23 cellular contexts compared by ENCODE assay signal in the genomic region with DNA sequence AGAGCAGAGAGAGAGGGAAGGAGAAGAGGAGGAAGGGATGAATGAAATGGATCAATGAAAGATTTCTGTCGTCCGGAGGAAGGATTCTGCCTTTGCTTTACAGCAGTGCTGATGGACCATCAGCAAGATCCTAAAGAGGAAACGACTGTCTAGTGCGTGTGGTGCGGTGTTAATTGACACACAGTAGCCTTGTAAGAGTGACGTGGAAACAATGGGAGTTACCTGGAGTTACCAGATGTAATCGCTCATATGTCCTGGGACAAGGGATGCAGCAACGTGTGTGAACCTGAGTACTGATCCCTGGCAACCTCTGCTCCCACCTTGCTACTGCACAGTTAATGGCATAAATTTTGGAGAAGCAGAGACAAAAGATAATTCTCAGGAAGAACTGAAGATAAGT.
DNase-seq lines count a peak whose midpoint lies in the region; ATAC-seq and TF ChIP-seq lines count a peak whose summit lies in the region.
"Had no signal": no experiment of that assay in that cellular context is flagged by ENCODE, and none has a peak within 500 bp of the region (broad histone marks: within the 10 kb centered on the region; RNA-seq: fewer than 3 reads in every experiment).

No MANE protein-coding gene starts in this region.

- no peak for TF ChIP-seq POLR2A in vagina (IDR thresholded peaks at IDR 0.05)

- H3K79me2 ChIP-seq in hepatocyte: no peaks in the 10 kb centered on the region

- no peak overlapping the region for H2AFZ ChIP-seq in hepatocyte
- H2AFZ ChIP-seq: GM23338 had no signal

- H3K27ac ChIP-seq in SK-N-MC (peak overlapping the region; percentile 44; the same call in 1 of the 2 replicates), hepatocyte (no peak overlapping the region), psoas muscle (peak overlapping the region; percentile 17), vagina (peak overlapping the region; percentile 68)
- H3K27ac ChIP-seq: C4-2B had no signal

- H3K4me1 ChIP-seq in hepatocyte (ENCODE audit: insufficient read depth) (no peaks in the 10 kb centered on the region), psoas muscle (peaks cover 21% of the 10 kb centered on the region), vagina (peaks cover 21% of the 10 kb centered on the region)
- H3K4me1 ChIP-seq: HAP-1 had no signal

- H3K4me2 ChIP-seq in hepatocyte: peak overlapping the region; percentile 41
- H3K4me2 ChIP-seq: GM23338 had no signal

- no peak for DNase-seq in SK-N-MC (ENCODE audit: low read depth, low spot score)
- DNase-seq in hepatocyte (ENCODE audit: low spot score): no peak
- no peak for DNase-seq in psoas muscle
- no peak for DNase-seq in vagina (ENCODE audit: extremely low spot score in 2 of 2)
- no peak for DNase-seq in hippocampal formation (lab: John Stamatoyannopoulos, UW)
- no peak for DNase-seq in NCI-H1092 (lab: John Stamatoyannopoulos, UW)
- DNase-seq: CD8-positive, alpha-beta T cell; DMS 273 treated with DMSO at 0.1 percent for 48 hours; DMS79 treated with DMSO at 0.1 percent for 48 hours; GF-D8; Kasumi-1; NCI-H1105; NCI-H1436 treated with DMSO at 0.1 percent for 48 hours; NCI-H187 treated with DMSO at 0.1 percent for 48 hours; NCI-H345; NCI-H524; NCI-H774; SIG-M5 had no signal

- TF ChIP-seq CTCF in hepatocyte (IDR thresholded peaks at IDR 0.05; ENCODE audit: poor library complexity): no peak
- TF ChIP-seq CTCF in psoas muscle (IDR thresholded peaks at IDR 0.05): no peak
- no peak for TF ChIP-seq CTCF in vagina (IDR thresholded peaks at IDR 0.05)

- ATAC-seq in psoas muscle: peak in 2 of 4 donors; percentile 17 to 29
- no peak for ATAC-seq in activated CD4-positive, CD25-positive, alpha-beta regulatory T cell treated with anti-CD3 and anti-CD28 coated beads, Interleukin-2, amount 50 U/mL, for 24 hours
- ATAC-seq: CD8-positive, alpha-beta T cell; K562 had no signal

- intact Hi-C loops in psoas muscle (cut with DNase I): no loop called here
- intact Hi-C loops in vagina (cut with DNase I): no loop called here

- H4K20me1 ChIP-seq in hepatocyte (ENCODE audit: insufficient read depth, poor library complexity, severe bottlenecking): no peaks in the 10 kb centered on the region

- H3K27me3 ChIP-seq in hepatocyte (no peaks in the 10 kb centered on the region), psoas muscle (ENCODE audit: insufficient read depth in 3 of 3, low read length in 2 of 3) (no peaks in the 10 kb centered on the region), vagina (no peaks in the 10 kb centered on the region)

- H3K9me3 ChIP-seq in SK-N-MC (ENCODE audit: low read depth, low read length) (no peaks in the 10 kb centered on the region), hepatocyte (ENCODE audit: low read depth) (no peaks in the 10 kb centered on the region), psoas muscle (no peaks in the 10 kb centered on the region), vagina (no peaks in the 10 kb centered on the region)
- H3K9me3 ChIP-seq: HAP-1 had no signal

- peak overlapping the region; percentile 30 for H3K9ac ChIP-seq in SK-N-MC (ENCODE audit: insufficient read length)

- 57% methylated on average over 8 of the region's 8 CpGs for WGBS in hepatocyte (ENCODE audit: low lambda C conversion rate, missing lambda C conversion rate)
- 64 to 75% (median 67%) methylated on average over 8 of the region's 8 CpGs for WGBS in psoas muscle, 3 donors

- H3K4me3 ChIP-seq in SK-N-MC: peak overlapping the region; percentile 22
- no peak overlapping the region for H3K4me3 ChIP-seq in hepatocyte
- H3K4me3 ChIP-seq in psoas muscle: peak overlapping the region; percentile 28
- H3K4me3 ChIP-seq in vagina: no peak overlapping the region
- H3K4me3 ChIP-seq: GM23338, HAP-1, K562 had no signal

- H3K9me2 ChIP-seq in hepatocyte (replicated peaks; ENCODE audit: insufficient read depth): no peaks in the 10 kb centered on the region

- no peaks in the 10 kb centered on the region for H3K36me3 ChIP-seq in SK-N-MC (ENCODE audit: insufficient read depth, low read length)
- H3K36me3 ChIP-seq in hepatocyte (replicated peaks; ENCODE audit: insufficient read depth, low read depth): no peaks in the 10 kb centered on the region
- H3K36me3 ChIP-seq in psoas muscle (ENCODE audit: insufficient read depth in 1 of 2, low read depth in 1 of 2): no peaks in the 10 kb centered on the region
- no peaks in the 10 kb centered on the region for H3K36me3 ChIP-seq in vagina
- H3K36me3 ChIP-seq: HAP-1 had no signal

Comparison
In these comparisons a context has a peak if more than half of its experiments do, and no peak if none do; other contexts are left out.
1. H3K4me3 ChIP-seq: peak in SK-N-MC (single experiment) and psoas muscle (single experiment); none in hepatocyte (single experiment) and vagina (0 of 2).